16 cellular contexts compared by ENCODE assay signal in genomic region chr2:241692448-241692847, GRCh38. TPM values are rescaled to one million over a fixed set of nuclear protein-coding genes. Genes with fewer than 3 reads are reported as not detected.
DNase-seq lines count a peak whose midpoint lies in the region; ATAC-seq and TF ChIP-seq lines count a peak whose summit lies in the region.
"Had no signal": no experiment of that assay in that cellular context is flagged by ENCODE, and none has a peak within 500 bp of the region (broad histone marks: within the 10 kb centered on the region; RNA-seq: fewer than 3 reads in every experiment).

No MANE protein-coding gene starts in this region.

- no peaks in the 10 kb centered on the region for H3K9me3 ChIP-seq in MG63

- H3K36me3 Mint-ChIP-seq in chondrocyte (ENCODE audit: low read depth) (peaks cover 3% of the 10 kb centered on the region), nephron progenitor cell (ENCODE audit: low read depth) (peaks cover 42% of the 10 kb centered on the region)
- H3K36me3 Mint-ChIP-seq in stimulated activated memory B cell treated with anti-CD40 and anti-IgM and Interleukin-4, amounts not matched to agents 10 μg/mL and 1 μg/mL and 100 μg/mL, for 72 hours, result peaks cover 25% of the 10 kb centered on the region
- H3K36me3 Mint-ChIP-seq: naive B cell had no signal

- peaks cover 68% of the 10 kb centered on the region for H3K36me3 ChIP-seq in MG63

- H3K27me3 Mint-ChIP-seq in chondrocyte (ENCODE audit: low read depth), result no peaks in the 10 kb centered on the region
- H3K27me3 Mint-ChIP-seq in nephron progenitor cell (ENCODE audit: low read depth, poor library complexity), result no peaks in the 10 kb centered on the region
- no peaks in the 10 kb centered on the region for H3K27me3 Mint-ChIP-seq in stimulated activated memory B cell treated with anti-CD40 and anti-IgM and Interleukin-4, amounts not matched to agents 10 μg/mL and 1 μg/mL and 100 μg/mL, for 72 hours
- H3K27me3 Mint-ChIP-seq: naive B cell, type B pancreatic cell had no signal

- ATAC-seq in HG03354 (IDR thresholded peaks at IDR 0.05; ENCODE audit: poor library complexity, severe bottlenecking, unreplicated experiment) (no peak), HG03460 (IDR thresholded peaks at IDR 0.05; ENCODE audit: unreplicated experiment) (no peak)
- no peak for ATAC-seq in stimulated activated memory B cell treated with anti-CD40 and anti-IgM and Interleukin-4, amounts not matched to agents 10 μg/mL and 1 μg/mL and 100 μg/mL, for 72 hours
- ATAC-seq: left lobe of liver, Right ventricle myocardium inferior had no signal

- H3K4me3 ChIP-seq in AG10803 (ENCODE audit: low read length), result no peak overlapping the region
- H3K4me3 ChIP-seq in MG63, result no peak overlapping the region

- DNase-seq in AG10803 (ENCODE audit: low read depth) (peak; percentile 89), MG63 (peak; percentile 59), chondrocyte (ENCODE audit: low spot score) (no peak), myocyte (ENCODE audit: low read depth) (peak; percentile 75), nephron progenitor cell (no peak)
- DNase-seq: aorta; naive B cell; NCI-H1694 treated with DMSO at 0.1 percent for 48 hours; stimulated activated CD4-positive, alpha-beta T cell treated with anti-CD3 and anti-CD28 coated beads, Interleukin-4, amount 100 ng/mL, for 1 hour had no signal

- H3K27me3 ChIP-seq in MG63, result no peaks in the 10 kb centered on the region

- H3K9me3 Mint-ChIP-seq in chondrocyte (ENCODE audit: low read depth) (no peaks in the 10 kb centered on the region), nephron progenitor cell (no peaks in the 10 kb centered on the region)
- H3K9me3 Mint-ChIP-seq in stimulated activated memory B cell treated with anti-CD40 and anti-IgM and Interleukin-4, amounts not matched to agents 10 μg/mL and 1 μg/mL and 100 μg/mL, for 72 hours, result no peaks in the 10 kb centered on the region
- H3K9me3 Mint-ChIP-seq: activated T-helper 1 cell treated with anti-CD3 and anti-CD28 coated beads, Interleukin-12 subunit alpha, Interleukin-12 subunit beta, Interleukin-2, Interleukin-4 antibody, amounts not matched to agents 30 ng/mL and 10 ng/mL and 1 ng/mL, durations not matched to agents 14 hours and 24 hours and 36 hours; naive B cell; type B pancreatic cell had no signal

- no peak overlapping the region for H3K4me3 Mint-ChIP-seq in chondrocyte (ENCODE audit: unreplicated experiment)
- H3K4me3 Mint-ChIP-seq in nephron progenitor cell, result no peak overlapping the region
- H3K4me3 Mint-ChIP-seq in stimulated activated memory B cell treated with anti-CD40 and anti-IgM and Interleukin-4, amounts not matched to agents 10 μg/mL and 1 μg/mL and 100 μg/mL, for 72 hours, result no peak overlapping the region
- H3K4me3 Mint-ChIP-seq: activated T-helper 1 cell treated with anti-CD3 and anti-CD28 coated beads, Interleukin-12 subunit alpha, Interleukin-12 subunit beta, Interleukin-2, Interleukin-4 antibody, amounts not matched to agents 30 ng/mL and 10 ng/mL and 1 ng/mL, durations not matched to agents 14 hours and 24 hours and 36 hours; naive B cell; type B pancreatic cell had no signal

- H3K4me1 Mint-ChIP-seq in chondrocyte (ENCODE audit: low read depth) (peaks cover 19% of the 10 kb centered on the region), nephron progenitor cell (peaks cover 13% of the 10 kb centered on the region)
- H3K4me1 Mint-ChIP-seq in stimulated activated memory B cell treated with anti-CD40 and anti-IgM and Interleukin-4, amounts not matched to agents 10 μg/mL and 1 μg/mL and 100 μg/mL, for 72 hours, result peaks cover 15% of the 10 kb centered on the region

- H3K27ac Mint-ChIP-seq in chondrocyte (ENCODE audit: unreplicated experiment), result peak overlapping the region; percentile 85
- no peak overlapping the region for H3K27ac Mint-ChIP-seq in nephron progenitor cell
- no peak overlapping the region for H3K27ac Mint-ChIP-seq in stimulated activated memory B cell treated with anti-CD40 and anti-IgM and Interleukin-4, amounts not matched to agents 10 μg/mL and 1 μg/mL and 100 μg/mL, for 72 hours
- H3K27ac Mint-ChIP-seq: activated T-helper 1 cell treated with anti-CD3 and anti-CD28 coated beads, Interleukin-12 subunit alpha, Interleukin-12 subunit beta, Interleukin-2, Interleukin-4 antibody, amounts not matched to agents 30 ng/mL and 10 ng/mL and 1 ng/mL, durations not matched to agents 14 hours and 24 hours and 36 hours; type B pancreatic cell had no signal

- TF ChIP-seq CTCF in AG10803 (conservative IDR thresholded peaks at IDR 0.05; ENCODE audit: low read length) (no peak), chondrocyte (IDR thresholded peaks at IDR 0.05) (no peak), nephron progenitor cell (IDR thresholded peaks at IDR 0.05) (no peak)

RNA-seq across cellular contexts. Expression of gene DTYMK, which starts 5.8 kb away (rescaled TPM):
- total RNA-seq in MG63 (2014; rRNA removed; shearing (Covaris generic); ENCODE audit: low replicate concordance), result 48.4 and 87.7 TPM in 2 replicates
- total RNA-seq in chondrocyte (22.7 to 32.7 TPM (median 23.1 TPM) in 3 replicates), myocyte (19.5 and 20.1 TPM in 2 replicates)
- polyA plus RNA-seq in myocyte (2012), result 26.2 TPM

RNA-seq across cellular contexts. Expression of gene ING5, which starts 9.4 kb away (rescaled TPM):
- 10.3 and 45.2 TPM in 2 replicates for total RNA-seq in MG63 (2014; rRNA removed; shearing (Covaris generic); ENCODE audit: low replicate concordance)
- total RNA-seq in chondrocyte (13.8 to 25.2 TPM (median 16.3 TPM) in 3 replicates), myocyte (18.7 and 21.4 TPM in 2 replicates)
- polyA plus RNA-seq in myocyte (2012), result 23.5 TPM

RNA-seq across cellular contexts. Expression of gene D2HGDH, which starts 42.0 kb away (rescaled TPM):
- 18.7 and 28.1 TPM in 2 replicates for total RNA-seq in MG63 (2014; rRNA removed; shearing (Covaris generic); ENCODE audit: low replicate concordance)
- 14.5 to 26.3 TPM (median 16.6 TPM) in 3 replicates for total RNA-seq in chondrocyte
- total RNA-seq in myocyte, result 17.3 and 23.7 TPM in 2 replicates
- polyA plus RNA-seq in myocyte (2012), result 21.3 TPM

RNA-seq across cellular contexts. Expression of gene ATG4B, which starts 55.0 kb away (rescaled TPM):
- 47.9 and 83.9 TPM in 2 replicates for total RNA-seq in MG63 (2014; rRNA removed; shearing (Covaris generic); ENCODE audit: low replicate concordance)
- 53.1 to 64.0 TPM (median 57.2 TPM) in 3 replicates for total RNA-seq in chondrocyte
- 92.4 and 95.2 TPM in 2 replicates for total RNA-seq in myocyte
- 99.3 TPM for polyA plus RNA-seq in myocyte (2012)

RNA-seq across cellular contexts. Expression of gene THAP4, which starts 55.5 kb away (rescaled TPM):
- total RNA-seq in MG63 (2014; rRNA removed; shearing (Covaris generic); ENCODE audit: low replicate concordance), result 72.2 and 110 TPM in 2 replicates
- total RNA-seq in chondrocyte (40.9 to 42.4 TPM (median 41.4 TPM) in 3 replicates), myocyte (50.0 and 54.7 TPM in 2 replicates)
- 53.1 TPM for polyA plus RNA-seq in myocyte (2012)

Comparison
In these comparisons a context has a peak if more than half of its experiments do, and no peak if none do; other contexts are left out.
1. DNase-seq: peak in AG10803 (single experiment), MG63 (single experiment) and myocyte (single experiment); none in chondrocyte (single experiment) and nephron progenitor cell (single experiment).